Comparison of ENCODE assay signal across 13 cellular contexts in genomic region chr6:169407338-169407737, GRCh38.
DNase-seq lines count a peak whose midpoint lies in the region; ATAC-seq and TF ChIP-seq lines count a peak whose summit lies in the region.
"Had no signal": no experiment of that assay in that cellular context is flagged by ENCODE, and none has a peak within 500 bp of the region (broad histone marks: within the 10 kb centered on the region; RNA-seq: fewer than 3 reads in every experiment).

No MANE protein-coding gene starts in this region.

- no peak for ATAC-seq in HG03439 (IDR thresholded peaks at IDR 0.05; ENCODE audit: unreplicated experiment)
- ATAC-seq in GM18867 (IDR thresholded peaks at IDR 0.05; ENCODE audit: unreplicated experiment): no peak
- no peak for ATAC-seq in activated T-cell treated with anti-CD3 and anti-CD28 coated beads, Interleukin-2, amount 50 U/mL, for 72 hours (replicated peaks in 1 of 2)

- no peak overlapping the region for H3K27ac Mint-ChIP-seq in activated T-cell treated with anti-CD3 and anti-CD28 coated beads, Interleukin-2, amount 50 U/mL, for 72 hours

- intact Hi-C loops in tibial artery (cut with DNase I; ENCODE audit: low total_unique reads): no loop called here

- H3K27ac ChIP-seq in tibial artery: peak overlapping the region; percentile 42 to 45

- peaks cover 24% of the 10 kb centered on the region for H3K27me3 Mint-ChIP-seq in activated T-cell treated with anti-CD3 and anti-CD28 coated beads, Interleukin-2, amount 50 U/mL, for 72 hours (ENCODE audit: low read depth)

- H3K9me3 ChIP-seq in tibial artery: no peaks in the 10 kb centered on the region
- H3K9me3 ChIP-seq: HAP-1 had no signal

- no peaks in the 10 kb centered on the region for H3K4me1 Mint-ChIP-seq in activated T-cell treated with anti-CD3 and anti-CD28 coated beads, Interleukin-2, amount 50 U/mL, for 72 hours (ENCODE audit: low read depth)

- peaks cover 0 to 12% (median 0%) of the 10 kb centered on the region in 4 donors for H3K4me1 ChIP-seq in tibial artery
- H3K4me1 ChIP-seq: HAP-1 had no signal

- no peak for TF ChIP-seq CTCF in tibial artery (IDR thresholded peaks at IDR 0.05)

- H3K4me3 ChIP-seq in tibial artery: peak overlapping the region in 1 of 2 donors; percentile 14
- H3K4me3 ChIP-seq: HAP-1 had no signal

- DNase-seq in CD1c-positive myeloid dendritic cell (ENCODE audit: extremely low spot score): peak; percentile 50
- peak; percentile 37 for DNase-seq in NOMO-1 treated with DMSO at 0.1 percent for 48 hours (lab: John Stamatoyannopoulos, UW; ENCODE audit: unreplicated experiment)
- DNase-seq in inferior parietal cortex (ENCODE audit: extremely low spot score): peak; percentile 1
- no peak for DNase-seq in tibial artery
- DNase-seq in activated T-cell treated with anti-CD3 and anti-CD28 coated beads, Interleukin-2, amount 50 U/mL, for 72 hours: no peak
- DNase-seq: COR-L47, EL, NCI-H510A treated with DMSO at 0.1 percent for 48 hours, NCI-H82, Right ventricle myocardium superior had no signal

- no peaks in the 10 kb centered on the region for H3K36me3 ChIP-seq in tibial artery
- H3K36me3 ChIP-seq: HAP-1 had no signal

- H3K9me3 Mint-ChIP-seq in activated T-cell treated with anti-CD3 and anti-CD28 coated beads, Interleukin-2, amount 50 U/mL, for 72 hours: no peaks in the 10 kb centered on the region

- no peaks in the 10 kb centered on the region for H3K27me3 ChIP-seq in tibial artery

- H3K4me3 Mint-ChIP-seq in activated T-cell treated with anti-CD3 and anti-CD28 coated beads, Interleukin-2, amount 50 U/mL, for 72 hours: no peak overlapping the region

- H3K36me3 Mint-ChIP-seq in activated T-cell treated with anti-CD3 and anti-CD28 coated beads, Interleukin-2, amount 50 U/mL, for 72 hours (ENCODE audit: insufficient read depth in 2 of 2): no peaks in the 10 kb centered on the region

Comparison
In these comparisons a context has a peak if more than half of its experiments do, and no peak if none do; other contexts are left out.
1. DNase-seq: peak in CD1c-positive myeloid dendritic cell (single experiment), NOMO-1 treated with DMSO at 0.1 percent for 48 hours (single experiment) and inferior parietal cortex (single experiment); none in tibial artery (0 of 2) and activated T-cell treated with anti-CD3 and anti-CD28 coated beads, Interleukin-2, amount 50 U/mL, for 72 hours (0 of 2).